8 cellular contexts compared by ENCODE assay signal in genomic region chr15:78875107-78875914, GRCh38. TPM values are rescaled to one million over a fixed set of nuclear protein-coding genes. Genes with fewer than 3 reads are reported as not detected.
A peak's percentile ranks its signal among the peaks of the same experiment; 100 is the strongest.
DNase-seq lines count a peak whose midpoint lies in the region; ATAC-seq and TF ChIP-seq lines count a peak whose summit lies in the region.

No MANE protein-coding gene starts in this region.

- peak overlapping the region; percentile 100 for H3K27ac Mint-ChIP-seq in glutamatergic neuron (ENCODE audit: unreplicated experiment)
- peak overlapping the region; percentile 99 for H3K27ac Mint-ChIP-seq in stimulated activated memory B cell treated with anti-CD40 and anti-IgM and Interleukin-4, amounts not matched to agents 10 μg/mL and 1 μg/mL and 100 μg/mL, for 72 hours

- H3K4me3 Mint-ChIP-seq in glutamatergic neuron (ENCODE audit: unreplicated experiment): peak overlapping the region; percentile 96
- H3K4me3 Mint-ChIP-seq in stimulated activated memory B cell treated with anti-CD40 and anti-IgM and Interleukin-4, amounts not matched to agents 10 μg/mL and 1 μg/mL and 100 μg/mL, for 72 hours: peak overlapping the region; percentile 89

- no peaks in the 10 kb centered on the region for H3K27me3 ChIP-seq in WERI-Rb-1 (ENCODE audit: insufficient read depth, low read depth, severe bottlenecking)

- TF ChIP-seq CTCF in WERI-Rb-1 (IDR thresholded peaks at IDR 0.05; ENCODE audit: low read depth, low read length) (no peak), glutamatergic neuron (IDR thresholded peaks at IDR 0.05; ENCODE audit: partially characterized antibody, unreplicated experiment) (no peak)

- H3K36me3 ChIP-seq in WERI-Rb-1: peaks cover 14% of the 10 kb centered on the region

- H3K27me3 Mint-ChIP-seq in glutamatergic neuron (ENCODE audit: unreplicated experiment): peaks cover 21% of the 10 kb centered on the region
- H3K27me3 Mint-ChIP-seq in stimulated activated memory B cell treated with anti-CD40 and anti-IgM and Interleukin-4, amounts not matched to agents 10 μg/mL and 1 μg/mL and 100 μg/mL, for 72 hours: no peaks in the 10 kb centered on the region

- H3K36me3 Mint-ChIP-seq in glutamatergic neuron (ENCODE audit: unreplicated experiment): no peaks in the 10 kb centered on the region
- peaks cover 15% of the 10 kb centered on the region for H3K36me3 Mint-ChIP-seq in stimulated activated memory B cell treated with anti-CD40 and anti-IgM and Interleukin-4, amounts not matched to agents 10 μg/mL and 1 μg/mL and 100 μg/mL, for 72 hours

- ATAC-seq in stimulated activated memory B cell treated with anti-CD40 and anti-IgM and Interleukin-4, amounts not matched to agents 10 μg/mL and 1 μg/mL and 100 μg/mL, for 72 hours: no peak
- no peak for ATAC-seq in HG02970 (IDR thresholded peaks at IDR 0.05; ENCODE audit: low FRiP score, unreplicated experiment)

- peak; percentile 11 for DNase-seq in DMS79 treated with DMSO at 0.1 percent for 48 hours (lab: John Stamatoyannopoulos, UW)
- no peak for DNase-seq in DMS79 (lab: John Stamatoyannopoulos, UW)
- DNase-seq in WERI-Rb-1: no peak
- DNase-seq in glutamatergic neuron: no peak
- DNase-seq in retina: no peak
- no peak for DNase-seq in effector CD8-positive, alpha-beta T cell (lab: John Stamatoyannopoulos, UW)

- H3K9me3 Mint-ChIP-seq in glutamatergic neuron (ENCODE audit: unreplicated experiment): peaks cover 26% of the 10 kb centered on the region
- no peaks in the 10 kb centered on the region for H3K9me3 Mint-ChIP-seq in stimulated activated memory B cell treated with anti-CD40 and anti-IgM and Interleukin-4, amounts not matched to agents 10 μg/mL and 1 μg/mL and 100 μg/mL, for 72 hours

- peak overlapping the region; percentile 95 for H3K4me3 ChIP-seq in WERI-Rb-1 (ENCODE audit: low read depth, low read length)

- no peaks in the 10 kb centered on the region for H3K9me3 ChIP-seq in WERI-Rb-1 (ENCODE audit: severe bottlenecking)

- H3K4me1 Mint-ChIP-seq in glutamatergic neuron (ENCODE audit: low read depth, unreplicated experiment): peaks cover 29% of the 10 kb centered on the region
- peaks cover 56% of the 10 kb centered on the region for H3K4me1 Mint-ChIP-seq in stimulated activated memory B cell treated with anti-CD40 and anti-IgM and Interleukin-4, amounts not matched to agents 10 μg/mL and 1 μg/mL and 100 μg/mL, for 72 hours

- no peak overlapping the region; the same call in 1 of the 2 replicates for H3K27ac ChIP-seq in WERI-Rb-1

RNA-seq across cellular contexts. Expression of gene MORF4L1, which starts 2.6 kb away (rescaled TPM):
- total RNA-seq in glutamatergic neuron (ENCODE audit: unreplicated experiment): 379 TPM
